In the genomic region with DNA sequence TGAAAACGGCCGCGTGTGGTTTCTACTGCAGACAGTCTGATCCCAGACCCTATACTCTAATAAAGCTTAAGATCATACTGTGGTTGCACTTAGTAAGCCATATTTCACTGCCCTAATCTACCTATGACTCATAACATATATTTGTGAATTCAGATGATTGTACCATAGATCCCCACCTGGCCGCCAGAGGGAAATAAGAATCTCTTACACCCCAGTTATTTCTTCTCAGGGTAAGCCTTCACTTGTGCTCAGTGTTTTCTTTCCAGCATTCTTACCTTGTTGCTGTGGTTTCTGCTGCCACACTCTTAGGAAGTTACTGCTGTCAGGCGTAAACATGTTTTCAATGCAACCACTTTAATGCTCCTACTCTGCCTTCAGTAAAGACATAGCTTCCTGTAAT, we compare ENCODE assay signal across 1 cellular context.
TF ChIP-seq lines count a peak whose summit lies in the region.

No MANE protein-coding gene starts in this region.

TF ChIP-seq in GM23338, 12 proteins besides CTCF, POLR2A, EP300 and RAD21 (continued from another document):
- TF ChIP-seq, protein P1, sequence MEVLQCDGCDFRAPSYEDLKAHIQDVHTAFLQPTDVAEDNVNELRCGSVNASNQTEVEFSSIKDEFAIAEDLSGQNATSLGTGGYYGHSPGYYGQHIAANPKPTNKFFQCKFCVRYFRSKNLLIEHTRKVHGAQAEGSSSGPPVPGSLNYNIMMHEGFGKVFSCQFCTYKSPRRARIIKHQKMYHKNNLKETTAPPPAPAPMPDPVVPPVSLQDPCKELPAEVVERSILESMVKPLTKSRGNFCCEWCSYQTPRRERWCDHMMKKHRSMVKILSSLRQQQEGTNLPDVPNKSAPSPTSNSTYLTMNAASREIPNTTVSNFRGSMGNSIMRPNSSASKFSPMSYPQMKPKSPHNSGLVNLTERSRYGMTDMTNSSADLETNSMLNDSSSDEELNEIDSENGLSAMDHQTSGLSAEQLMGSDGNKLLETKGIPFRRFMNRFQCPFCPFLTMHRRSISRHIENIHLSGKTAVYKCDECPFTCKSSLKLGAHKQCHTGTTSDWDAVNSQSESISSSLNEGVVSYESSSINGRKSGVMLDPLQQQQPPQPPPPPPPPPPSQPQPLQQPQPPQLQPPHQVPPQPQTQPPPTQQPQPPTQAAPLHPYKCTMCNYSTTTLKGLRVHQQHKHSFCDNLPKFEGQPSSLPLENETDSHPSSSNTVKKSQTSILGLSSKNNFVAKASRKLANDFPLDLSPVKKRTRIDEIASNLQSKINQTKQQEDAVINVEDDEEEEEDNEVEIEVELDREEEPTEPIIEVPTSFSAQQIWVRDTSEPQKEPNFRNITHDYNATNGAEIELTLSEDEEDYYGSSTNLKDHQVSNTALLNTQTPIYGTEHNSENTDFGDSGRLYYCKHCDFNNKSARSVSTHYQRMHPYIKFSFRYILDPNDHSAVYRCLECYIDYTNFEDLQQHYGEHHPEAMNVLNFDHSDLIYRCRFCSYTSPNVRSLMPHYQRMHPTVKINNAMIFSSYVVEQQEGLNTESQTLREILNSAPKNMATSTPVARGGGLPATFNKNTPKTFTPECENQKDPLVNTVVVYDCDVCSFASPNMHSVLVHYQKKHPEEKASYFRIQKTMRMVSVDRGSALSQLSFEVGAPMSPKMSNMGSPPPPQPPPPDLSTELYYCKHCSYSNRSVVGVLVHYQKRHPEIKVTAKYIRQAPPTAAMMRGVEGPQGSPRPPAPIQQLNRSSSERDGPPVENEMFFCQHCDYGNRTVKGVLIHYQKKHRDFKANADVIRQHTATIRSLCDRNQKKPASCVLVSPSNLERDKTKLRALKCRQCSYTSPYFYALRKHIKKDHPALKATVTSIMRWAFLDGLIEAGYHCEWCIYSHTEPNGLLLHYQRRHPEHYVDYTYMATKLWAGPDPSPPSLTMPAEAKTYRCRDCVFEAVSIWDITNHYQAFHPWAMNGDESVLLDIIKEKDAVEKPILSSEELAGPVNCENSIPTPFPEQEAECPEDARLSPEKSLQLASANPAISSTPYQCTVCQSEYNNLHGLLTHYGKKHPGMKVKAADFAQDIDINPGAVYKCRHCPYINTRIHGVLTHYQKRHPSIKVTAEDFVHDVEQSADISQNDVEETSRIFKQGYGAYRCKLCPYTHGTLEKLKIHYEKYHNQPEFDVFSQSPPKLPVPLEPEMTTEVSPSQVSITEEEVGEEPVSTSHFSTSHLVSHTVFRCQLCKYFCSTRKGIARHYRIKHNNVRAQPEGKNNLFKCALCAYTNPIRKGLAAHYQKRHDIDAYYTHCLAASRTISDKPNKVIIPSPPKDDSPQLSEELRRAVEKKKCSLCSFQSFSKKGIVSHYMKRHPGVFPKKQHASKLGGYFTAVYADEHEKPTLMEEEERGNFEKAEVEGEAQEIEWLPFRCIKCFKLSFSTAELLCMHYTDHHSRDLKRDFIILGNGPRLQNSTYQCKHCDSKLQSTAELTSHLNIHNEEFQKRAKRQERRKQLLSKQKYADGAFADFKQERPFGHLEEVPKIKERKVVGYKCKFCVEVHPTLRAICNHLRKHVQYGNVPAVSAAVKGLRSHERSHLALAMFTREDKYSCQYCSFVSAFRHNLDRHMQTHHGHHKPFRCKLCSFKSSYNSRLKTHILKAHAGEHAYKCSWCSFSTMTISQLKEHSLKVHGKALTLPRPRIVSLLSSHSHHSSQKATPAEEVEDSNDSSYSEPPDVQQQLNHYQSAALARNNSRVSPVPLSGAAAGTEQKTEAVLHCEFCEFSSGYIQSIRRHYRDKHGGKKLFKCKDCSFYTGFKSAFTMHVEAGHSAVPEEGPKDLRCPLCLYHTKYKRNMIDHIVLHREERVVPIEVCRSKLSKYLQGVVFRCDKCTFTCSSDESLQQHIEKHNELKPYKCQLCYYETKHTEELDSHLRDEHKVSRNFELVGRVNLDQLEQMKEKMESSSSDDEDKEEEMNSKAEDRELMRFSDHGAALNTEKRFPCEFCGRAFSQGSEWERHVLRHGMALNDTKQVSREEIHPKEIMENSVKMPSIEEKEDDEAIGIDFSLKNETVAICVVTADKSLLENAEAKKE (CRISPR knock-in tag; IDR thresholded peaks at IDR 0.05): no peak
- TF ChIP-seq, protein P2, sequence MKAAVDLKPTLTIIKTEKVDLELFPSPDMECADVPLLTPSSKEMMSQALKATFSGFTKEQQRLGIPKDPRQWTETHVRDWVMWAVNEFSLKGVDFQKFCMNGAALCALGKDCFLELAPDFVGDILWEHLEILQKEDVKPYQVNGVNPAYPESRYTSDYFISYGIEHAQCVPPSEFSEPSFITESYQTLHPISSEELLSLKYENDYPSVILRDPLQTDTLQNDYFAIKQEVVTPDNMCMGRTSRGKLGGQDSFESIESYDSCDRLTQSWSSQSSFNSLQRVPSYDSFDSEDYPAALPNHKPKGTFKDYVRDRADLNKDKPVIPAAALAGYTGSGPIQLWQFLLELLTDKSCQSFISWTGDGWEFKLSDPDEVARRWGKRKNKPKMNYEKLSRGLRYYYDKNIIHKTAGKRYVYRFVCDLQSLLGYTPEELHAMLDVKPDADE (IDR thresholded peaks at IDR 0.05): no peak
- TF ChIP-seq EZH2 (IDR thresholded peaks at IDR 0.05; ENCODE audit: low read depth, unreplicated experiment): no peak
